Comparison of ENCODE assay signal across 1 cellular context in genomic region chr18:50870138-50870845, GRCh38.
TF ChIP-seq lines count a peak whose summit lies in the region.

No MANE protein-coding gene starts in this region.

TF ChIP-seq in IMR-90, 13 proteins besides CTCF, POLR2A, EP300 and RAD21:
- TF ChIP-seq MXI1 (IDR thresholded peaks at IDR 0.05; ENCODE audit: borderline replicate concordance, low read depth, low read length) (no peak), USF2 (IDR thresholded peaks at IDR 0.05; ENCODE audit: low read depth, low read length) (no peak), FOS (IDR thresholded peaks at IDR 0.05; ENCODE audit: low read depth, low read length) (peak; percentile 61), SMC3 (IDR thresholded peaks at IDR 0.05; ENCODE audit: low read depth, low read length) (no peak)
